Comparison of ENCODE assay signal across 15 cellular contexts in genomic region chr2:54384301-54385035, GRCh38.
A peak's percentile ranks its signal among the peaks of the same experiment; 100 is the strongest.
DNase-seq lines count a peak whose midpoint lies in the region; ATAC-seq and TF ChIP-seq lines count a peak whose summit lies in the region.
"Had no signal": no experiment of that assay in that cellular context is flagged by ENCODE, and none has a peak within 500 bp of the region (broad histone marks: within the 10 kb centered on the region; RNA-seq: fewer than 3 reads in every experiment).

No MANE protein-coding gene starts in this region.

- H3K4me3 Mint-ChIP-seq in WTC11 = no peak overlapping the region
- H3K4me3 Mint-ChIP-seq: activated CD4-positive, alpha-beta memory T cell treated with anti-CD3 and anti-CD28 coated beads for 36 hours; natural killer cell had no signal

- H3K4me1 Mint-ChIP-seq in WTC11 = peaks cover 23% of the 10 kb centered on the region
- H3K4me1 Mint-ChIP-seq: natural killer cell had no signal

- no peaks in the 10 kb centered on the region for H3K36me3 Mint-ChIP-seq in WTC11
- H3K36me3 Mint-ChIP-seq: activated CD4-positive, alpha-beta memory T cell treated with anti-CD3 and anti-CD28 coated beads for 36 hours; natural killer cell had no signal

- no peaks in the 10 kb centered on the region for H3K9me3 Mint-ChIP-seq in WTC11
- H3K9me3 Mint-ChIP-seq: activated CD4-positive, alpha-beta memory T cell treated with anti-CD3 and anti-CD28 coated beads for 36 hours; natural killer cell had no signal

- H3K36me3 ChIP-seq in osteoblast (ENCODE audit: insufficient read depth, low read length) (no peaks in the 10 kb centered on the region), tibial artery (no peaks in the 10 kb centered on the region)

- TF ChIP-seq CTCF in WTC11 (IDR thresholded peaks at IDR 0.05) = no peak
- TF ChIP-seq CTCF in osteoblast (IDR thresholded peaks at IDR 0.05; ENCODE audit: extremely low read depth, low read depth, low read length) = no peak
- no peak for TF ChIP-seq CTCF in GM10266 (IDR thresholded peaks at IDR 0.05; ENCODE audit: control insufficient read depth, insufficient read depth, low read depth, missing control alignments)
- TF ChIP-seq CTCF in tibial artery (IDR thresholded peaks at IDR 0.05) = no peak

- H3K9me3 ChIP-seq in osteoblast (ENCODE audit: low read depth, low read length) = no peaks in the 10 kb centered on the region
- H3K9me3 ChIP-seq in tibial artery = no peaks in the 10 kb centered on the region

- DNase-seq in Ammon's horn (ENCODE audit: low spot score) (peak; percentile 95), WTC11 (ENCODE audit: low spot score) (peak; percentile 21), left ventricle myocardium superior (no peak), osteoblast (ENCODE audit: insufficient read length, low spot score, missing footprints) (no peak), RPMI8226 (no peak), NCI-H187 (lab: John Stamatoyannopoulos, UW) (no peak), GM10266 (ENCODE audit: extremely low spot score) (no peak), tibial artery (no peak)
- DNase-seq: activated CD4-positive, alpha-beta memory T cell treated with anti-CD3 and anti-CD28 coated beads for 36 hours; foreskin keratinocyte; natural killer cell; NCI-H2081 treated with DMSO at 0.1 percent for 48 hours; stimulated activated CD4-positive, alpha-beta T cell treated with anti-CD3 and anti-CD28 coated beads, Interleukin-12 subunit alpha, Interleukin-12 subunit beta, amount 100 ng/mL, for 4 hours had no signal

- H3K27me3 ChIP-seq in osteoblast (ENCODE audit: insufficient read depth, low read length) (no peaks in the 10 kb centered on the region), tibial artery (no peaks in the 10 kb centered on the region)
- H3K27me3 ChIP-seq: foreskin keratinocyte had no signal

- intact Hi-C loops in left ventricle myocardium superior (cut with micrococcal nuclease) = no loop called here
- intact Hi-C loops in tibial artery (cut with DNase I; ENCODE audit: low total_unique reads) = no loop called here

- CTCF ChIA-PET in WTC11 (lab: Charles Lee) = no interaction called here

- peak; percentile 90 for ATAC-seq in WTC11
- peak; percentile 7 for ATAC-seq in left ventricle myocardium superior
- ATAC-seq: foreskin keratinocyte, HCT116, natural killer cell had no signal

- H4K20me1 ChIP-seq in osteoblast (ENCODE audit: insufficient read depth, low read length) = no peaks in the 10 kb centered on the region

- peak overlapping the region; percentile 16 for H3K27ac Mint-ChIP-seq in WTC11
- H3K27ac Mint-ChIP-seq: activated CD4-positive, alpha-beta memory T cell treated with anti-CD3 and anti-CD28 coated beads for 36 hours; natural killer cell had no signal

- peaks cover 21% of the 10 kb centered on the region for H3K4me1 ChIP-seq in osteoblast (ENCODE audit: insufficient read depth, low read length)
- H3K4me1 ChIP-seq in tibial artery = peaks cover 0 to 17% (median 12%) of the 10 kb centered on the region in 4 donors
- H3K4me1 ChIP-seq: foreskin keratinocyte had no signal

- H3K79me2 ChIP-seq in osteoblast (ENCODE audit: insufficient read depth, low read length) = no peaks in the 10 kb centered on the region

- POLR2A ChIA-PET in WTC11 (lab: Charles Lee) = no interaction called here

- no peak overlapping the region for H3K27ac ChIP-seq in osteoblast (ENCODE audit: low read depth, low read length)
- no peak overlapping the region for H3K27ac ChIP-seq in tibial artery
- H3K27ac ChIP-seq: foreskin keratinocyte, HL-60 had no signal

- H3K4me2 ChIP-seq in osteoblast (ENCODE audit: insufficient read depth, low read length) = no peak overlapping the region

- peak overlapping the region; percentile 69 for H2AFZ ChIP-seq in osteoblast (ENCODE audit: low read length)

- no peak overlapping the region for H3K4me3 ChIP-seq in osteoblast (ENCODE audit: insufficient read depth, low read length)
- no peak overlapping the region for H3K4me3 ChIP-seq in tibial artery

- H3K27me3 Mint-ChIP-seq in WTC11 (ENCODE audit: low read depth) = no peaks in the 10 kb centered on the region; the same call in 1 of the 2 replicates
- H3K27me3 Mint-ChIP-seq: activated CD4-positive, alpha-beta memory T cell treated with anti-CD3 and anti-CD28 coated beads for 36 hours had no signal

TF ChIP-seq in WTC11, 78 proteins besides CTCF, POLR2A, EP300 and RAD21:
- no peak for TF ChIP-seq ZNF416 (CRISPR knock-in tag; IDR thresholded peaks at IDR 0.05)
- peak; percentile 27; the same call in 1 of the 2 replicates for TF ChIP-seq ZNF423 (CRISPR knock-in tag; IDR thresholded peaks at IDR 0.05)
- TF ChIP-seq ATF6 (CRISPR knock-in tag; IDR thresholded peaks at IDR 0.05) = no peak
- no peak for TF ChIP-seq E2F4 (CRISPR knock-in tag; IDR thresholded peaks at IDR 0.05; ENCODE audit: borderline replicate concordance, low read depth)

Comparison
In these comparisons a context has a peak if more than half of its experiments do, and no peak if none do; other contexts are left out.
1. DNase-seq: peak in Ammon's horn (single experiment) and WTC11 (single experiment); none in left ventricle myocardium superior (single experiment), osteoblast (single experiment), RPMI8226 (single experiment), NCI-H187 (0 of 2), GM10266 (single experiment) and tibial artery (0 of 2).